Comparison of ENCODE assay signal across 8 cellular contexts in the genomic region with DNA sequence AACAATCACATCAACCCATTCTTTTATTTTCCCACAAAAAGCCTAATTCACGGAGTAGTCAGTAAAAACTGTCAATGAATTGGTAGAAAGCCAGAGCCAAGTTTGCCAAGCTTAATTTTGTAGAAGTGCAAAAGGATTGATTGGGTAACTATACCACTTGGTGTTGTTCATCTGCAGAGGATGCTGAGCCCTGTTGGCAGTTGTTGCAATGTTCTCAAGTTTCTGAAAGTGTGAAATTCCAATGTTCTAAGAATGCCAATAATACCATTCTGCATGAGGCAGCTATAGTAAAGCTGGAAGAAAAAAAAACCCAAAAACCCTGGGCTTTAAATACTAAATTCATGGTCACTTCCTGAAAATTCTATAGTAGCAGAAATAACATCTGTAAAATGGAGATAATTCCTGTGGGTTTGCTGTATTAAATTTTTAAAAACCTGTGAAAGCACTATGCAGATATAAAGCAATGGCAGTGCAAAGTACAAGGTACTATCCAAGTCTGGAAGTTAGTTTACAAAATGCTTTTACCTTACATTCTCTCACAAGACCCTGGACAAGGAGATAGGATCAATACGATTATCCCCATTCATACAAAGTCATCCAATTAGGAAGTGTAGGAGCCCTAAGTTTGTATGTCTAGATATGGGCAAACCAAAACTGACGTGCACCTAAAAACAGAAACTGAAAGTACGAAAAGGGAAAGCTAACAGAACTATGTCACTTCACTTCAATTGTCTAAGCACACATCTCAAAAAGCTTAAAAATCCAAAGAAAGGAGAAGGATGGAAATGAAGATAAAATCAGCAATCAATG. TPM values are rescaled to one million over a fixed set of nuclear protein-coding genes. Genes with fewer than 3 reads are reported as not detected.
A peak's percentile ranks its signal among the peaks of the same experiment; 100 is the strongest.
DNase-seq lines count a peak whose midpoint lies in the region; ATAC-seq, FAIRE-seq and TF ChIP-seq lines count a peak whose summit lies in the region.

No MANE protein-coding gene starts in this region.

- H3K27ac Mint-ChIP-seq in CD4-positive, alpha-beta T cell, result peak overlapping the region; percentile 32
- H3K27ac Mint-ChIP-seq in activated naive CD8-positive, alpha-beta T cell treated with anti-CD3 and anti-CD28 coated beads, Interleukin-2, amount 50 U/mL, for 24 hours, result peak overlapping the region; percentile 33
- no peak overlapping the region for H3K27ac Mint-ChIP-seq in glutamatergic neuron (ENCODE audit: unreplicated experiment)

- H3K4me1 Mint-ChIP-seq in CD4-positive, alpha-beta T cell (ENCODE audit: low read depth), result peaks cover 17% of the 10 kb centered on the region
- peaks cover 12% of the 10 kb centered on the region for H3K4me1 Mint-ChIP-seq in activated naive CD8-positive, alpha-beta T cell treated with anti-CD3 and anti-CD28 coated beads, Interleukin-2, amount 50 U/mL, for 24 hours
- no peaks in the 10 kb centered on the region for H3K4me1 Mint-ChIP-seq in glutamatergic neuron (ENCODE audit: low read depth, unreplicated experiment)

- POLR2A ChIA-PET in CD4-positive, alpha-beta T cell (lab: Charles Lee), result no interaction called here

- H3K4me3 ChIP-seq in mucosa of stomach (ENCODE audit: low read length), result peak overlapping the region; percentile 4

- DNase-seq in CD4-positive, alpha-beta T cell, result no peak
- DNase-seq in activated naive CD8-positive, alpha-beta T cell treated with anti-CD3 and anti-CD28 coated beads, Interleukin-2, amount 50 U/mL, for 24 hours, result no peak
- DNase-seq in CD1c-positive myeloid dendritic cell (ENCODE audit: extremely low spot score), result no peak
- no peak for DNase-seq in urothelium cell line (ENCODE audit: low spot score)
- DNase-seq in glutamatergic neuron, result no peak

- no peaks in the 10 kb centered on the region for H3K9me3 Mint-ChIP-seq in CD4-positive, alpha-beta T cell
- H3K9me3 Mint-ChIP-seq in activated naive CD8-positive, alpha-beta T cell treated with anti-CD3 and anti-CD28 coated beads, Interleukin-2, amount 50 U/mL, for 24 hours, result peaks cover 8% of the 10 kb centered on the region
- H3K9me3 Mint-ChIP-seq in glutamatergic neuron (ENCODE audit: unreplicated experiment), result peaks cover under 1% of the 10 kb centered on the region

- no peak for FAIRE-seq in urothelium cell line (lab: Jason Lieb, UNC)

- H3K9me3 ChIP-seq in CD4-positive, alpha-beta T cell (ENCODE audit: control insufficient read depth, low read length), result no peaks in the 10 kb centered on the region
- H3K9me3 ChIP-seq in mucosa of stomach (ENCODE audit: control insufficient read depth, low read length), result no peaks in the 10 kb centered on the region

- no peaks in the 10 kb centered on the region for H3K36me3 ChIP-seq in mucosa of stomach (ENCODE audit: control insufficient read depth, insufficient read depth, low read length)

- ATAC-seq in CD4-positive, alpha-beta T cell (ENCODE audit: poor library complexity), result peak; percentile 67
- ATAC-seq in GM19397 (IDR thresholded peaks at IDR 0.05; ENCODE audit: unreplicated experiment) (peak; percentile 96), HG03432 (IDR thresholded peaks at IDR 0.05; ENCODE audit: unreplicated experiment) (peak; percentile 99)
- peak; percentile 65 for ATAC-seq in activated naive CD8-positive, alpha-beta T cell treated with anti-CD3 and anti-CD28 coated beads, Interleukin-2, amount 50 U/mL, for 24 hours

- no peaks in the 10 kb centered on the region for H3K36me3 Mint-ChIP-seq in CD4-positive, alpha-beta T cell (ENCODE audit: low read depth)
- H3K36me3 Mint-ChIP-seq in activated naive CD8-positive, alpha-beta T cell treated with anti-CD3 and anti-CD28 coated beads, Interleukin-2, amount 50 U/mL, for 24 hours (ENCODE audit: low read depth), result no peaks in the 10 kb centered on the region
- no peaks in the 10 kb centered on the region for H3K36me3 Mint-ChIP-seq in glutamatergic neuron (ENCODE audit: unreplicated experiment)

- no peak overlapping the region for H3K27ac ChIP-seq in CD4-positive, alpha-beta T cell (ENCODE audit: low read depth, low read length)

- CTCF ChIA-PET in CD4-positive, alpha-beta T cell (lab: Charles Lee), result no interaction called here

- no peaks in the 10 kb centered on the region for H3K27me3 ChIP-seq in CD4-positive, alpha-beta T cell (ENCODE audit: control insufficient read depth, insufficient read depth, low read length)
- no peaks in the 10 kb centered on the region for H3K27me3 ChIP-seq in mucosa of stomach (ENCODE audit: control insufficient read depth, insufficient read depth, low read length)

- TF ChIP-seq CTCF in CD4-positive, alpha-beta T cell (IDR thresholded peaks at IDR 0.05), result no peak
- TF ChIP-seq CTCF in glutamatergic neuron (IDR thresholded peaks at IDR 0.05; ENCODE audit: partially characterized antibody, unreplicated experiment), result no peak

- no peaks in the 10 kb centered on the region for H3K4me1 ChIP-seq in mucosa of stomach (ENCODE audit: control insufficient read depth, insufficient read depth, low read length)

- H3K4me3 Mint-ChIP-seq in CD4-positive, alpha-beta T cell, result peak overlapping the region; percentile 74
- peak overlapping the region; percentile 69 for H3K4me3 Mint-ChIP-seq in activated naive CD8-positive, alpha-beta T cell treated with anti-CD3 and anti-CD28 coated beads, Interleukin-2, amount 50 U/mL, for 24 hours
- no peak overlapping the region for H3K4me3 Mint-ChIP-seq in glutamatergic neuron (ENCODE audit: unreplicated experiment)

- no peak overlapping the region for H3K9ac ChIP-seq in mucosa of stomach (ENCODE audit: low read length)

- peaks cover 12% of the 10 kb centered on the region for H3K27me3 Mint-ChIP-seq in CD4-positive, alpha-beta T cell
- H3K27me3 Mint-ChIP-seq in activated naive CD8-positive, alpha-beta T cell treated with anti-CD3 and anti-CD28 coated beads, Interleukin-2, amount 50 U/mL, for 24 hours, result peaks cover 8% of the 10 kb centered on the region
- H3K27me3 Mint-ChIP-seq in glutamatergic neuron (ENCODE audit: unreplicated experiment), result no peaks in the 10 kb centered on the region

- intact Hi-C loops in CD4-positive, alpha-beta T cell (cut with DNase I, micrococcal nuclease), result no loop called here

RNA-seq across cellular contexts. Expression of a gene that starts 6.1 kb away (rescaled TPM):
- total RNA-seq in CD4-positive, alpha-beta T cell, result not detected
- total RNA-seq in glutamatergic neuron (ENCODE audit: unreplicated experiment), result 1.1 TPM
